Comparison of ENCODE assay signal across 26 cellular contexts in genomic region chr1:35748326-35748725, GRCh38.
DNase-seq lines count a peak whose midpoint lies in the region; TF ChIP-seq lines count a peak whose summit lies in the region.
"Had no signal": no experiment of that assay in that cellular context is flagged by ENCODE, and none has a peak within 500 bp of the region (broad histone marks: within the 10 kb centered on the region; RNA-seq: fewer than 3 reads in every experiment).

No MANE protein-coding gene starts in this region.

- POLR2A ChIA-PET in RWPE1 (lab: Yijun Ruan, JAX; ENCODE audit: low non-redundant PET), result no interaction called here

- TF ChIP-seq CTCF in RWPE1 (conservative IDR thresholded peaks at IDR 0.05; ENCODE audit: low read depth), result no peak

- H3K27ac ChIP-seq in RWPE1 (no peak overlapping the region), epithelial cell of prostate (no peak overlapping the region)
- H3K27ac ChIP-seq: body of pancreas, left ventricle myocardium inferior, ovary had no signal

- DNase-seq in ELF-1 (ENCODE audit: low read depth, low spot score) (peak; percentile 38), RWPE1 (ENCODE audit: low spot score) (peak; percentile 67), epithelial cell of prostate (ENCODE audit: low read depth, low spot score) (peak; percentile 68), middle frontal gyrus (ENCODE audit: extremely low spot score, low spot score) (peak; percentile 8), NCI-H1417 (lab: John Stamatoyannopoulos, UW) (no peak), midbrain (lab: John Stamatoyannopoulos, UW) (no peak)
- DNase-seq in stimulated activated CD4-positive, alpha-beta T cell treated with anti-CD3 and anti-CD28 coated beads, Interleukin-2, amount 100 ng/mL, for 48 hours, result no peak
- no peak for DNase-seq in stimulated activated CD8-positive, alpha-beta memory T cell treated with anti-CD3 and anti-CD28 coated beads, Interleukin-4, amount 100 ng/mL, for 48 hours
- DNase-seq: activated CD4-positive, alpha-beta T cell treated with anti-CD3 and anti-CD28 coated beads, Interleukin-2, amount 10 ng/mL, durations not matched to agents 7 days and 5 days; activated gamma-delta T cell treated with Interleukin-2 at 50 U/mL for 16 hours; activated T-cell treated with anti-CD3 and anti-CD28 coated beads, Interleukin-2, amount 50 U/mL, for 4 hours; BE2C; body of pancreas; erythroblast; foreskin fibroblast; GDM1; KBM-7; left ventricle myocardium inferior; MM.1S; NCI-H1436; NCI-H510A; ovary; SHP77 treated with DMSO at 0.1 percent for 48 hours; stimulated activated CD4-positive, alpha-beta T cell treated with anti-CD3 and anti-CD28 coated beads, Interleukin-2, amount 100 ng/mL, for 24 hours; SW 1271; T1000 had no signal

- CTCF ChIA-PET in RWPE1 (lab: Yijun Ruan, JAX), result no interaction called here

Comparison
In these comparisons a context has a peak if more than half of its experiments do, and no peak if none do; other contexts are left out.
1. DNase-seq: peak in ELF-1 (single experiment), RWPE1 (single experiment), epithelial cell of prostate (single experiment) and middle frontal gyrus (single experiment); none in NCI-H1417 (0 of 3), stimulated activated CD4-positive, alpha-beta T cell treated with anti-CD3 and anti-CD28 coated beads, Interleukin-2, amount 100 ng/mL, for 48 hours (0 of 2), midbrain (single experiment) and stimulated activated CD8-positive, alpha-beta memory T cell treated with anti-CD3 and anti-CD28 coated beads, Interleukin-4, amount 100 ng/mL, for 48 hours (single experiment).